In genomic region chr14:88533203-88533602, GRCh38 we compare ENCODE assay signal across 30 cellular contexts. TPM values are rescaled to one million over a fixed set of nuclear protein-coding genes. Genes with fewer than 3 reads are reported as not detected.
"Had no signal": no experiment of that assay in that cellular context is flagged by ENCODE, and none has a peak within 500 bp of the region (broad histone marks: within the 10 kb centered on the region; RNA-seq: fewer than 3 reads in every experiment).

No MANE protein-coding gene starts in this region.

- H3K27me3 ChIP-seq: brain microvascular endothelial cell had no signal

- H3K27ac ChIP-seq: brain microvascular endothelial cell, VCaP had no signal

- DNase-seq: activated B cell treated with CpG ODN at 0.5 μM for 24 hours; activated CD4-positive, alpha-beta memory T cell treated with anti-CD3 and anti-CD28 coated beads for 36 hours; activated CD4-positive, alpha-beta T cell treated with anti-CD3 and anti-CD28 coated beads for 4 hours; activated CD4-positive, alpha-beta T cell treated with anti-CD3 and anti-CD28 coated beads, Interleukin-2, amount 50 U/mL, for 1 hour; activated CD4-positive, CD25-positive, alpha-beta regulatory T cell treated with anti-CD3 and anti-CD28 coated beads, Interleukin-2, amount 50 U/mL, for 72 hours; activated CD8-positive, alpha-beta memory T cell treated with anti-CD3 and anti-CD28 coated beads, Interleukin-2, amount 50 U/mL, for 4 hours; activated gamma-delta T cell treated with Interleukin-2 at 50 U/mL for 16 hours; activated naive CD4-positive, alpha-beta T cell treated with anti-CD3 and anti-CD28 coated beads for 36 hours; activated T-cell treated with anti-CD3 and anti-CD28 coated beads for 4 hours; activated T-cell treated with anti-CD3 and anti-CD28 coated beads, Interleukin-2, amount 50 U/mL, for 4 hours; amniotic stem cell; aorta; brain microvascular endothelial cell; central memory CD4-positive, alpha-beta T cell; Karpas-422; NCI-H1105; NCI-H1417 treated with DMSO at 0.1 percent for 48 hours; NCI-H1694; NCI-H1930; NCI-H2081 treated with DMSO at 0.1 percent for 48 hours; NCI-H226; NCI-H524 treated with DMSO at 0.1 percent for 48 hours; RPMI8226; SIG-M5; SW 1271; T-helper 1 cell; T-helper 2 cell; T-helper 9 cell had no signal

RNA-seq across cellular contexts. Expression of gene PTPN21, which starts 21.6 kb away (rescaled TPM):
- total RNA-seq: activated naive CD4-positive, alpha-beta T cell treated with anti-CD3 and anti-CD28 coated beads, Interleukin-2, amount 50 U/mL, for 72 hours had no signal
